In genomic region chr22:25167082-25167481, GRCh38 we compare ENCODE assay signal across 16 cellular contexts. TPM values are rescaled to one million over a fixed set of nuclear protein-coding genes. Genes with fewer than 3 reads are reported as not detected.
DNase-seq lines count a peak whose midpoint lies in the region; ATAC-seq and TF ChIP-seq lines count a peak whose summit lies in the region.
"Had no signal": no experiment of that assay in that cellular context is flagged by ENCODE, and none has a peak within 500 bp of the region (broad histone marks: within the 10 kb centered on the region; RNA-seq: fewer than 3 reads in every experiment).

No MANE protein-coding gene starts in this region.

- peak; percentile 84 for ATAC-seq in Panc1
- peak; percentile 21 for ATAC-seq in esophagus mucosa
- ATAC-seq in gastrocnemius medialis: no peak
- ATAC-seq: CD8-positive, alpha-beta T cell had no signal

- H3K36me3 ChIP-seq in Panc1 (ENCODE audit: control insufficient read depth, insufficient read depth, low read length) (no peaks in the 10 kb centered on the region), gastrocnemius medialis (no peaks in the 10 kb centered on the region), transverse colon (no peaks in the 10 kb centered on the region)
- H3K36me3 ChIP-seq: BE2C had no signal

- no peaks in the 10 kb centered on the region for H3K27me3 ChIP-seq in Panc1 (ENCODE audit: control insufficient read depth, insufficient read depth, low read length)
- H3K27me3 ChIP-seq in gastrocnemius medialis: no peaks in the 10 kb centered on the region
- no peaks in the 10 kb centered on the region for H3K27me3 ChIP-seq in transverse colon
- H3K27me3 ChIP-seq: BE2C had no signal

- H3K4me3 ChIP-seq in Panc1 (ENCODE audit: low read depth in 2 of 2, low read length in 2 of 2): no peak overlapping the region; a peak in 1 of 4 replicates
- H3K4me3 ChIP-seq in gastrocnemius medialis: no peak overlapping the region
- H3K4me3 ChIP-seq in transverse colon: no peak overlapping the region

- no peaks in the 10 kb centered on the region for H3K9me3 ChIP-seq in Panc1 (ENCODE audit: control insufficient read depth, insufficient read depth, low read depth, low read length)
- no peaks in the 10 kb centered on the region for H3K9me3 ChIP-seq in gastrocnemius medialis
- no peaks in the 10 kb centered on the region for H3K9me3 ChIP-seq in transverse colon
- H3K9me3 ChIP-seq: BE2C had no signal

- no TSS peak for BruUV-seq in Panc1 (replicated peaks; lab: Mats Ljungman, UMichigan)

- WGBS in transverse colon (ENCODE audit: low coverage in 1 of 2), 2 donors: 83 to 86% methylated on average over 2 to 7 of the region's 7 CpGs

- in situ Hi-C loops in Panc1 (cut with HindIII; ENCODE audit: low pct_unique_long_range_greater_than_20kb, low sequenced_read_pairs): no loop called here
- in situ Hi-C loops in gastrocnemius medialis (cut with MboI; ENCODE audit: low sequenced_read_pairs in 4 of 4): loop anchor here in 1 of 4 donors (10.0 kb wide), 1 partner anchor 52 kb away; no protein-coding TSS in a partner anchor
- in situ Hi-C loops in transverse colon (cut with MboI; ENCODE audit: low pct_ligation_motif_present in 1 of 4, low pct_unique_long_range_greater_than_20kb in 1 of 4, low sequenced_read_pairs in 3 of 4): no loop called here

- no peak overlapping the region for H3K27ac ChIP-seq in Panc1 (ENCODE audit: low read length)
- peak overlapping the region; percentile 2 to 95 (median 72) for H3K27ac ChIP-seq in gastrocnemius medialis
- no peak overlapping the region for H3K27ac ChIP-seq in transverse colon

- CTCF ChIA-PET in Panc1 (lab: Charles Lee): no interaction called here

- DNase-seq in NCI-H146 (lab: John Stamatoyannopoulos, UW) (peak; percentile 63), Panc1 (ENCODE audit: low read depth, low spot score) (peak; percentile 62), gastrocnemius medialis (no peak), T-helper 2 cell (no peak), transverse colon (no peak), SW480 (ENCODE audit: low spot score) (no peak)
- DNase-seq: BE2C; CD8-positive, alpha-beta T cell; H7; NCI-H1436; NCI-H82 had no signal

- TF ChIP-seq POLR2A in gastrocnemius medialis (IDR thresholded peaks at IDR 0.05) (no peak), transverse colon (IDR thresholded peaks at IDR 0.05) (no peak)

- H3K4me1 ChIP-seq in Panc1 (ENCODE audit: control insufficient read depth, insufficient read depth, low read length): peaks cover 10% of the 10 kb centered on the region
- H3K4me1 ChIP-seq in gastrocnemius medialis: peaks cover 4 to 31% of the 10 kb centered on the region in 2 donors
- no peaks in the 10 kb centered on the region for H3K4me1 ChIP-seq in transverse colon
- H3K4me1 ChIP-seq: BE2C had no signal

- intact Hi-C loops in Panc1 (cut with micrococcal nuclease; ENCODE audit: unreplicated experiment) (no loop called here), gastrocnemius medialis (cut with DNase I; ENCODE audit: low total_unique reads) (loop anchor here (10.0 kb wide), 1 partner anchor 272 kb away; no protein-coding TSS in a partner anchor), transverse colon (cut with DNase I; ENCODE audit: low total_unique reads) (no loop called here)

- POLR2A ChIA-PET in Panc1 (lab: Charles Lee): no interaction called here

- TF ChIP-seq CTCF in Panc1 (IDR thresholded peaks at IDR 0.05): no peak
- no peak for TF ChIP-seq CTCF in gastrocnemius medialis (IDR thresholded peaks at IDR 0.05 in 4 of 5, conservative IDR thresholded peaks at IDR 0.05 in 1 of 5)
- no peak for TF ChIP-seq CTCF in transverse colon (IDR thresholded peaks at IDR 0.05)

- TF ChIP-seq EP300 in transverse colon (IDR thresholded peaks at IDR 0.05; ENCODE audit: low read depth): no peak

RNA-seq across cellular contexts. Expression of gene CRYBB3, which starts 32.6 kb away (rescaled TPM):
- total RNA-seq in Panc1 (2021; ENCODE audit: unreplicated experiment): 0.67 TPM
- polyA plus RNA-seq in Panc1 (2012; ENCODE audit: insufficient read length): 0.25 TPM
- 0.64 TPM for total RNA-seq in esophagus mucosa
- total RNA-seq in gastrocnemius medialis: not detected
- total RNA-seq in transverse colon: 1 to 10 TPM in 1 of 4 donors, not detected in 3; 1.2 TPM
- total RNA-seq: CD8-positive, alpha-beta T cell; Daoy; HT1080; NCI-H460 had no signal
- polyA plus RNA-seq: AG04450 had no signal

RNA-seq across cellular contexts. Expression of gene CRYBB2, which starts 52.4 kb away (rescaled TPM):
- total RNA-seq in Panc1 (2021; ENCODE audit: unreplicated experiment) (0.39 TPM), esophagus mucosa (not detected), gastrocnemius medialis (not detected), transverse colon (1 to 10 TPM in 1 of 4 donors, not detected in 3; 2.2 TPM)
- 0.91 TPM for polyA plus RNA-seq in Panc1 (2012; ENCODE audit: insufficient read length)
- total RNA-seq: CD8-positive, alpha-beta T cell; Daoy; HT1080; NCI-H460 had no signal

Comparison
In these comparisons a context has a peak if more than half of its experiments do, and no peak if none do; other contexts are left out.
1. DNase-seq: peak in NCI-H146 (single experiment) and Panc1 (single experiment); none in gastrocnemius medialis (0 of 2), T-helper 2 cell (0 of 5), transverse colon (single experiment) and SW480 (single experiment).
2. ATAC-seq: peak in Panc1 (single experiment) and esophagus mucosa (single experiment); none in gastrocnemius medialis (0 of 2).
3. H3K27ac ChIP-seq: peak in gastrocnemius medialis (4 of 4); none in Panc1 (single experiment) and transverse colon (0 of 4).